27 cellular contexts compared by ENCODE assay signal in the genomic region with DNA sequence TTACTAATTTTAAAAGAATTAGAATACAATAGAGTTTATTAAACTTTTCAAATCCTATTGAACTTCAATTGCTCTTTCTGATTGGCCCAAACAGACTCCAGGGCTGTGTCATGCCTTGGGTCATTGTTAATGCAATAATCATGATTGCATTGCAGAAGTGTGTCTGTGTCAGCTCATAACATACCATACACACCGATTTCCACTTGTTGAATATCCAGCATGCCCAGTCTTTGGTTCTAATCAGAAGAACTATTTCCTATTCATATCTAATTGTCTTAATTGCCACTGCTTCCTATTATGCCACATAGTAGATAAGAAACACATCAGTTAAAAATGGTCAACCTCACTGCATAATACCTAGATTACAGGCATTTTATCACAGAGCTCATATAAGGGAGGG.
"Had no signal": no experiment of that assay in that cellular context is flagged by ENCODE, and none has a peak within 500 bp of the region (broad histone marks: within the 10 kb centered on the region; RNA-seq: fewer than 3 reads in every experiment).

No MANE protein-coding gene starts in this region.

- ATAC-seq: left colon; natural killer cell; right lobe of liver; stimulated activated effector memory CD8-positive, alpha-beta T cell treated with anti-CD3 and anti-CD28 coated beads, Interleukin-12 subunit alpha, Interleukin-12 subunit beta, amount 100 ng/mL, for 72 hours had no signal

- FAIRE-seq: islet of Langerhans, kidney had no signal

- H3K4me1 ChIP-seq: right atrium auricular region, tibial artery, uterus had no signal

- H3K4me3 ChIP-seq: left ventricle myocardium inferior, lung, neural progenitor cell, ovary, right atrium auricular region, right lobe of liver, suprapubic skin, thoracic aorta, tibial artery, uterus had no signal

- H3K27me3 ChIP-seq: neural progenitor cell, neutrophil, ovary, right atrium auricular region, right lobe of liver, suprapubic skin, tibial artery, uterus had no signal

- DNase-seq: hypothalamus; immature natural killer cell; kidney; left colon; left ventricle myocardium inferior; mesendoderm; naive B cell; natural killer cell; nephron progenitor cell; occipital lobe; ovary; right lobe of liver; stimulated activated CD4-positive, alpha-beta T cell treated with anti-CD3 and anti-CD28 coated beads, Interleukin-12 subunit alpha, Interleukin-12 subunit beta, amount 100 ng/mL, for 4 hours; stimulated activated CD4-positive, alpha-beta T cell treated with anti-CD3 and anti-CD28 coated beads, Interleukin-15, amount 100 ng/mL, for 24 hours; stimulated activated CD4-positive, alpha-beta T cell treated with anti-CD3 and anti-CD28 coated beads, Interleukin-2, amount 100 ng/mL, for 24 hours; stimulated activated CD4-positive, alpha-beta T cell treated with anti-CD3 and anti-CD28 coated beads, Interleukin-4, amount 100 ng/mL, for 24 hours; stimulated activated naive CD4-positive, alpha-beta T cell; tibial artery; uterus had no signal

- H3K9me3 ChIP-seq: left ventricle myocardium inferior, neutrophil, ovary, right atrium auricular region, right lobe of liver, suprapubic skin, thoracic aorta, tibial artery, uterus had no signal

- H3K27ac ChIP-seq: left ventricle myocardium inferior, neural progenitor cell, neutrophil, ovary, right atrium auricular region, right lobe of liver, suprapubic skin, thoracic aorta, tibial artery, uterus had no signal

- H3K36me3 ChIP-seq: left ventricle myocardium inferior, neural progenitor cell, neutrophil, ovary, right atrium auricular region, right lobe of liver, suprapubic skin, thoracic aorta, tibial artery, uterus had no signal
